In the genomic region with DNA sequence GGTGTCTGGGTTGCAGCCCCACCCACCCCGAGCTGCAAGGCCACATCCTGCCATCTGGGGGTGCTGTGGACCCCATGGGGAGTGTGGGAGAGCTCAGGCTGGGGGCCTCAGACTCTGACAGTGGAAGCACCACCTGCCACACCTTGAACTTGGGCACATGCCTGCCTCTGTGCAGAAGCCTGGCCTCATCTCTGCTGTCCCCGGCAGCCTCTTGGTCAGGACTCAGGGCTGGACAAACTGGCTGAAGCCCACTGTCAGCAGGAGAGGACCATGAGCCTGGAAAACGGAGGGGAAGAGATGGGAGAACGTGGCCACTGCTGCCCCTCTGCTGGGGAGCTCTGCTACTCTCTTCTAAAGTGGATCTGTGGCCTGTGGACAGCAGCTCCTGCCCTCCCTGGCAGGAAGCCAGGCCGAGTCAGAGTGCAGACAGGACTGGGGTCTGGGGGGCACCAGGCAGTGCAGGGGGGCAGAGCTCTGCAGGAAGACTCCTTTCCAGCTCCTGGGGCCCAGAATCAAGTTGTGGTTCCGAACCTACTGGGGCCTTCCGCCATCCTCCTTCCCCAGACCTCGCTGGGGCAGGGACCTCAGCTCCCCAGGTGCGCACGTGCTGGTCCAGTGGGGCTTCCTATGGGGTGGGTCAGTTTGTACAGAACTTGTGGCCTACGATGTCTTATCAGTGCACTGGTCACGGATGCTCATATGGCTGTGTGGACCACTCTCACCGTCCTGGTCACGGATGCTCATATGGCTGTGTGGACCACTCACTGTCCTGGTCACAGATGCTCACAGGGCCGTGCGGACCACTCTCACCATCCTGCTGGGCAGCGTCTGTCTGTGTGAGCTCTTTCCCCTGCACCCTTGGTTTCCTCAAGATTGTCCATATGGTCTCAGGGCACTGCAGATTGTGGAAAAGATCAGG, we compare ENCODE assay signal across 13 cellular contexts.
DNase-seq lines count a peak whose midpoint lies in the region; ATAC-seq and TF ChIP-seq lines count a peak whose summit lies in the region.
"Had no signal": no experiment of that assay in that cellular context is flagged by ENCODE, and none has a peak within 500 bp of the region (broad histone marks: within the 10 kb centered on the region; RNA-seq: fewer than 3 reads in every experiment).

No MANE protein-coding gene starts in this region.

- TF ChIP-seq EP300 in Ishikawa (IDR thresholded peaks at IDR 0.05; ENCODE audit: borderline replicate concordance), result no peak
- TF ChIP-seq EP300 in esophagus muscularis mucosa (IDR thresholded peaks at IDR 0.05), result no peak
- no peak for TF ChIP-seq EP300 in transverse colon (IDR thresholded peaks at IDR 0.05; ENCODE audit: low read depth)

- H3K27ac ChIP-seq in esophagus muscularis mucosa (replicated peaks in 1 of 4) (peak overlapping the region in 3 of 4 donors; percentile 46 to 72 (median 53)), transverse colon (peak overlapping the region in 1 of 4 donors; percentile 58)
- H3K27ac ChIP-seq: BLaER1, epithelial cell of prostate, SK-N-MC had no signal

- H3K27me3 ChIP-seq in esophagus muscularis mucosa (no peaks in the 10 kb centered on the region), transverse colon (no peaks in the 10 kb centered on the region)
- H3K27me3 ChIP-seq: BLaER1, MG63 had no signal

- H3K9me3 ChIP-seq in esophagus muscularis mucosa (no peaks in the 10 kb centered on the region), transverse colon (no peaks in the 10 kb centered on the region)
- H3K9me3 ChIP-seq: BLaER1, MG63 had no signal

- peaks cover 2% of the 10 kb centered on the region for H3K36me3 Mint-ChIP-seq in activated T-cell treated with anti-CD3 and anti-CD28 coated beads, Interleukin-2, amount 50 U/mL, for 4 hours (ENCODE audit: insufficient read depth)

- H3K4me3 Mint-ChIP-seq in activated T-cell treated with anti-CD3 and anti-CD28 coated beads, Interleukin-2, amount 50 U/mL, for 4 hours, result no peak overlapping the region
- H3K4me3 Mint-ChIP-seq: naive B cell had no signal

- WGBS in esophagus muscularis mucosa, result 91% methylated on average over 12 of the region's 17 CpGs
- WGBS in transverse colon (ENCODE audit: low coverage in 1 of 2), 2 donors, result 83 to 90% methylated on average over 2 to 12 of the region's 17 CpGs

- TF ChIP-seq POLR2A in esophagus muscularis mucosa (IDR thresholded peaks at IDR 0.05; ENCODE audit: low read depth) (no peak), transverse colon (IDR thresholded peaks at IDR 0.05) (no peak)

- H3K4me1 Mint-ChIP-seq in activated T-cell treated with anti-CD3 and anti-CD28 coated beads, Interleukin-2, amount 50 U/mL, for 4 hours (ENCODE audit: low read depth), result no peaks in the 10 kb centered on the region
- H3K4me1 Mint-ChIP-seq: naive B cell had no signal

- no peaks in the 10 kb centered on the region for H3K36me3 ChIP-seq in esophagus muscularis mucosa
- no peaks in the 10 kb centered on the region for H3K36me3 ChIP-seq in transverse colon
- H3K36me3 ChIP-seq: BLaER1, MG63 had no signal

- in situ Hi-C loops in transverse colon (cut with MboI; ENCODE audit: low pct_ligation_motif_present in 1 of 4, low pct_unique_long_range_greater_than_20kb in 1 of 4, low sequenced_read_pairs in 3 of 4), result no loop called here

- TF ChIP-seq CTCF in esophagus muscularis mucosa (IDR thresholded peaks at IDR 0.05), result no peak
- TF ChIP-seq CTCF in transverse colon (IDR thresholded peaks at IDR 0.05), result no peak

- 0 out of 2 replicates have a peak, but pooled peaks have one; percentile 12 for TF ChIP-seq RAD21 in Ishikawa (IDR thresholded peaks at IDR 0.05; ENCODE audit: low read depth)

- H3K27me3 Mint-ChIP-seq in activated T-cell treated with anti-CD3 and anti-CD28 coated beads, Interleukin-2, amount 50 U/mL, for 4 hours (ENCODE audit: low read depth), result no peaks in the 10 kb centered on the region
- H3K27me3 Mint-ChIP-seq: naive B cell had no signal

- H3K4me3 ChIP-seq in esophagus muscularis mucosa (no peak overlapping the region), transverse colon (no peak overlapping the region)
- H3K4me3 ChIP-seq: BLaER1, MG63, SK-N-MC had no signal

- H3K4me1 ChIP-seq in esophagus muscularis mucosa, result peaks cover 0 to 35% (median 29%) of the 10 kb centered on the region in 4 donors
- no peaks in the 10 kb centered on the region for H3K4me1 ChIP-seq in transverse colon

- H3K9me3 Mint-ChIP-seq in activated T-cell treated with anti-CD3 and anti-CD28 coated beads, Interleukin-2, amount 50 U/mL, for 4 hours, result no peaks in the 10 kb centered on the region

- ATAC-seq in activated T-cell treated with anti-CD3 and anti-CD28 coated beads, Interleukin-2, amount 50 U/mL, for 4 hours, result no peak
- no peak for ATAC-seq in GM18858 (IDR thresholded peaks at IDR 0.05; ENCODE audit: unreplicated experiment)

- peak; percentile 28 to 37 for DNase-seq in activated T-cell treated with anti-CD3 and anti-CD28 coated beads, Interleukin-2, amount 50 U/mL, for 48 hours
- no peak for DNase-seq in activated T-cell treated with anti-CD3 and anti-CD28 coated beads, Interleukin-2, amount 50 U/mL, for 4 hours
- DNase-seq in esophagus muscularis mucosa (ENCODE audit: extremely low spot score) (no peak), transverse colon (peak; percentile 5), HuH-7.5 (ENCODE audit: low spot score) (no peak), UCSD-AML1 (lab: John Stamatoyannopoulos, UW; ENCODE audit: unreplicated experiment) (no peak)
- DNase-seq: MG63, naive B cell had no signal

- intact Hi-C loops in esophagus muscularis mucosa (cut with DNase I) (no loop called here), transverse colon (cut with DNase I; ENCODE audit: low total_unique reads) (no loop called here)

TF ChIP-seq in Ishikawa, 13 proteins besides CTCF, POLR2A, EP300 and RAD21:
- TF ChIP-seq TEAD4 (IDR thresholded peaks at IDR 0.05), result no peak
- TF ChIP-seq CREB1 (IDR thresholded peaks at IDR 0.05; ENCODE audit: low read depth), result no peak
- TF ChIP-seq, protein P1, sequence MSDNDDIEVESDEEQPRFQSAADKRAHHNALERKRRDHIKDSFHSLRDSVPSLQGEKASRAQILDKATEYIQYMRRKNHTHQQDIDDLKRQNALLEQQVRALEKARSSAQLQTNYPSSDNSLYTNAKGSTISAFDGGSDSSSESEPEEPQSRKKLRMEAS (IDR thresholded peaks at IDR 0.05), result no peak
- no peak for TF ChIP-seq YY1 (IDR thresholded peaks at IDR 0.05; ENCODE audit: low read depth)
- TF ChIP-seq NFIC (IDR thresholded peaks at IDR 0.05), result no peak

Comparison
In these comparisons a context has a peak if more than half of its experiments do, and no peak if none do; other contexts are left out.
1. DNase-seq: peak in activated T-cell treated with anti-CD3 and anti-CD28 coated beads, Interleukin-2, amount 50 U/mL, for 48 hours (2 of 2) and transverse colon (single experiment); none in activated T-cell treated with anti-CD3 and anti-CD28 coated beads, Interleukin-2, amount 50 U/mL, for 4 hours (single experiment), esophagus muscularis mucosa (single experiment), HuH-7.5 (single experiment) and UCSD-AML1 (single experiment).